ENCODE assay signal across 19 cellular contexts in genomic region chr11:45527898-45528297, GRCh38.
DNase-seq lines count a peak whose midpoint lies in the region; TF ChIP-seq lines count a peak whose summit lies in the region.
"Had no signal": no experiment of that assay in that cellular context is flagged by ENCODE, and none has a peak within 500 bp of the region (broad histone marks: within the 10 kb centered on the region; RNA-seq: fewer than 3 reads in every experiment).

No MANE protein-coding gene starts in this region.

- H3K4me3 ChIP-seq in GM12865 (ENCODE audit: low read depth, low read length) = no peak overlapping the region
- H3K4me3 ChIP-seq: left lung, ovary had no signal

- DNase-seq in activated CD4-positive, alpha-beta T cell treated with anti-CD3 and anti-CD28 coated beads for 48 hours = peak; percentile 13
- DNase-seq in activated CD4-positive, alpha-beta T cell treated with anti-CD3 and anti-CD28 coated beads for 1 hour = no peak
- DNase-seq in GM12865 (ENCODE audit: low read depth) (peak; percentile 18), NOMO-1 treated with dmso at 0.1 percent for 144 hours (lab: John Stamatoyannopoulos, UW; ENCODE audit: unreplicated experiment) (peak; percentile 43), dermis blood vessel endothelial cell (peak; percentile 24), NCI-H69 (lab: John Stamatoyannopoulos, UW) (no peak), amygdala (lab: John Stamatoyannopoulos, UW) (no peak), SIG-M5 (lab: John Stamatoyannopoulos, UW) (no peak)
- DNase-seq: activated CD4-positive, alpha-beta T cell treated with anti-CD3 and anti-CD28 coated beads, Interleukin-2, amount 50 U/mL, for 4 hours; activated naive CD4-positive, alpha-beta T cell treated with anti-CD3 and anti-CD28 coated beads, Interleukin-2, amount 10 ng/mL, durations not matched to agents 7 days and 5 days; CD8-positive, alpha-beta memory T cell; effector memory CD8-positive, alpha-beta T cell; H9; left lung; MM.1S; NCI-H2107; ovary; Right ventricle myocardium superior; trophoblast cell had no signal

- TF ChIP-seq CTCF in GM12865 (IDR thresholded peaks at IDR 0.05; ENCODE audit: insufficient read depth, low read depth, low read length, missing control alignments) = no peak

Comparison
In these comparisons a context has a peak if more than half of its experiments do, and no peak if none do; other contexts are left out.
1. DNase-seq: peak in activated CD4-positive, alpha-beta T cell treated with anti-CD3 and anti-CD28 coated beads for 48 hours (single experiment), GM12865 (single experiment), NOMO-1 treated with dmso at 0.1 percent for 144 hours (single experiment) and dermis blood vessel endothelial cell (single experiment); none in activated CD4-positive, alpha-beta T cell treated with anti-CD3 and anti-CD28 coated beads for 1 hour (single experiment), NCI-H69 (single experiment), amygdala (0 of 56) and SIG-M5 (single experiment).